Comparison of ENCODE assay signal across 1 cellular context in the genomic region with DNA sequence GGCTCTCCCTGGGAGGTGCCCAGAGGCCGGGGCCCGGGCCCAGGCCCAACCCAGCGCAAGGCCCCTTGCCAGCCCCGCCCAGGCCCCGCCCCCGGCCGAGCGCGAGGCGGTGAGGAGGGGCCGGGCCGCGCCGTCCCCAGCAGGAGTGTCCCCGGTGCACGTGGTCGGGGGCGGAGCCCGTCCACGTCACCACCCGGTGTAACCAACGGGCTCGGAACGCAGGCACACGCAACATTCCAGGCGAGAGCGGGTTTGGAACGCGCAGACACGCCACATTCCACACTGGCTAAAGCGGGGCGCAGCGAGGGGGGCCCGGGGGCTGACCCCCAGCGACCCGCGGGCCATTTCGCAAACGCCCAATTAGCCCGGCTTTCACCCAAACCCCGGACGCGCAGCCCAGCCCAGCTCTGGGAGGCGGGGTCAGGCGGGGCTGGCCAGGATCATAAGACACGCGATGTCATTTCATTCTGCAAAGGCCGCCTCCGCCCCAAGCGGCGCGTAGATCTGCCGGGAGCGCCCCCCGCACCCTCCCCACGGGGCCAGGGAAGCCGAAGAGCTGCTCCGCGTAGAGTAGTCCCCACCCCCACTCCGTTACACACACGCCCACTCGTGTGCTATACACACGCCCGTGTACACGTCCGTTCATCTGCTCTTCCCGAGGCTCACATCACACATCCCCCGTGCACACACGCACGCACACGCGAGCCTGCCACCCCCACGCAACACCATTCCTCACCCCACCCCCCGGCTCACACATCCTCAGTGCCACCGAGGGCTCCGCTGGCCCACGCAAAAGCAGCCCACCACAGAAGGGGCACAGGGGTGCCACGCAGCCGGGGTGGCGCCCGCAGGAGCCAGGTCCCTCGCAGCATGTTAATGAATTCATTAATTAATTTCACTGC.
TF ChIP-seq lines count a peak whose summit lies in the region.

No MANE protein-coding gene starts in this region.

TF ChIP-seq in HEK293, 187 proteins besides CTCF, POLR2A, EP300 and RAD21 (continued from another document):
- TF ChIP-seq, protein P1, sequence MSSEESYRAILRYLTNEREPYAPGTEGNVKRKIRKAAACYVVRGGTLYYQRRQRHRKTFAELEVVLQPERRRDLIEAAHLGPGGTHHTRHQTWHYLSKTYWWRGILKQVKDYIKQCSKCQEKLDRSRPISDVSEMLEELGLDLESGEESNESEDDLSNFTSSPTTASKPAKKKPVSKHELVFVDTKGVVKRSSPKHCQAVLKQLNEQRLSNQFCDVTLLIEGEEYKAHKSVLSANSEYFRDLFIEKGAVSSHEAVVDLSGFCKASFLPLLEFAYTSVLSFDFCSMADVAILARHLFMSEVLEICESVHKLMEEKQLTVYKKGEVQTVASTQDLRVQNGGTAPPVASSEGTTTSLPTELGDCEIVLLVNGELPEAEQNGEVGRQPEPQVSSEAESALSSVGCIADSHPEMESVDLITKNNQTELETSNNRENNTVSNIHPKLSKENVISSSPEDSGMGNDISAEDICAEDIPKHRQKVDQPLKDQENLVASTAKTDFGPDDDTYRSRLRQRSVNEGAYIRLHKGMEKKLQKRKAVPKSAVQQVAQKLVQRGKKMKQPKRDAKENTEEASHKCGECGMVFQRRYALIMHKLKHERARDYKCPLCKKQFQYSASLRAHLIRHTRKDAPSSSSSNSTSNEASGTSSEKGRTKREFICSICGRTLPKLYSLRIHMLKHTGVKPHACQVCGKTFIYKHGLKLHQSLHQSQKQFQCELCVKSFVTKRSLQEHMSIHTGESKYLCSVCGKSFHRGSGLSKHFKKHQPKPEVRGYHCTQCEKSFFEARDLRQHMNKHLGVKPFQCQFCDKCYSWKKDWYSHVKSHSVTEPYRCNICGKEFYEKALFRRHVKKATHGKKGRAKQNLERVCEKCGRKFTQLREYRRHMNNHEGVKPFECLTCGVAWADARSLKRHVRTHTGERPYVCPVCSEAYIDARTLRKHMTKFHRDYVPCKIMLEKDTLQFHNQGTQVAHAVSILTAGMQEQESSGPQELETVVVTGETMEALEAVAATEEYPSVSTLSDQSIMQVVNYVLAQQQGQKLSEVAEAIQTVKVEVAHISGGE (tag by site-specific recombination; conservative IDR thresholded peaks at IDR 0.05; ENCODE audit: low read depth) = no peak
- TF ChIP-seq ZNF354C (tag by site-specific recombination; IDR thresholded peaks at IDR 0.05; ENCODE audit: borderline replicate concordance, low read depth) (no peak), YY1 (tag by site-specific recombination; IDR thresholded peaks at IDR 0.05) (no peak; the same call in 1 of the 2 replicates), PRDM10 (tag by site-specific recombination; IDR thresholded peaks at IDR 0.05) (peak; percentile 90), KLF1 (tag by site-specific recombination; IDR thresholded peaks at IDR 0.05) (peak; percentile 92), ZBTB1 (tag by site-specific recombination; IDR thresholded peaks at IDR 0.05) (peak; percentile 65; the same call in 1 of the 2 replicates), ZBTB10 (tag by site-specific recombination; IDR thresholded peaks at IDR 0.05) (peak; percentile 88), ZNF747 (tag by site-specific recombination; IDR thresholded peaks at IDR 0.05) (0 out of 2 replicates have a peak, but pooled peaks have one; percentile 64), ZNF223 (tag by site-specific recombination; IDR thresholded peaks at IDR 0.05) (no peak), PATZ1 (tag by site-specific recombination; IDR thresholded peaks at IDR 0.05) (peak; percentile 98), HOXC10 (CRISPR knock-in tag; IDR thresholded peaks at IDR 0.05) (no peak), ZNF24 (tag by site-specific recombination; IDR thresholded peaks at IDR 0.05) (peak; percentile 33), ZNF311 (tag by site-specific recombination; IDR thresholded peaks at IDR 0.05; ENCODE audit: borderline replicate concordance) (no peak), ZNF670 (tag by site-specific recombination; IDR thresholded peaks at IDR 0.05; ENCODE audit: low read depth) (no peak), ZSCAN23 (tag by site-specific recombination; IDR thresholded peaks at IDR 0.05) (no peak; the same call in none of the 2 replicates), ZNF132 (tag by site-specific recombination; IDR thresholded peaks at IDR 0.05; ENCODE audit: borderline replicate concordance) (no peak), ZNF23 (tag by site-specific recombination; IDR thresholded peaks at IDR 0.05; ENCODE audit: borderline replicate concordance) (no peak)
- TF ChIP-seq, protein P2, sequence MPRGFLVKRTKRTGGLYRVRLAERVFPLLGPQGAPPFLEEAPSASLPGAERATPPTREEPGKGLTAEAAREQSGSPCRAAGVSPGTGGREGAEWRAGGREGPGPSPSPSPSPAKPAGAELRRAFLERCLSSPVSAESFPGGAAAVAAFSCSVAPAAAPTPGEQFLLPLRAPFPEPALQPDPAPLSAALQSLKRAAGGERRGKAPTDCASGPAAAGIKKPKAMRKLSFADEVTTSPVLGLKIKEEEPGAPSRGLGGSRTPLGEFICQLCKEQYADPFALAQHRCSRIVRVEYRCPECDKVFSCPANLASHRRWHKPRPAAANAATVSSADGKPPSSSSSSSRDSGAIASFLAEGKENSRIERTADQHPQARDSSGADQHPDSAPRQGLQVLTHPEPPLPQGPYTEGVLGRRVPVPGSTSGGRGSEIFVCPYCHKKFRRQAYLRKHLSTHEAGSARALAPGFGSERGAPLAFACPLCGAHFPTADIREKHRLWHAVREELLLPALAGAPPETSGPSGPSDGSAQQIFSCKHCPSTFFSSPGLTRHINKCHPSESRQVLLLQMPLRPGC (tag by site-specific recombination; IDR thresholded peaks at IDR 0.05) = peak; percentile 68; the same call in 1 of the 2 replicates
- TF ChIP-seq, protein P3, sequence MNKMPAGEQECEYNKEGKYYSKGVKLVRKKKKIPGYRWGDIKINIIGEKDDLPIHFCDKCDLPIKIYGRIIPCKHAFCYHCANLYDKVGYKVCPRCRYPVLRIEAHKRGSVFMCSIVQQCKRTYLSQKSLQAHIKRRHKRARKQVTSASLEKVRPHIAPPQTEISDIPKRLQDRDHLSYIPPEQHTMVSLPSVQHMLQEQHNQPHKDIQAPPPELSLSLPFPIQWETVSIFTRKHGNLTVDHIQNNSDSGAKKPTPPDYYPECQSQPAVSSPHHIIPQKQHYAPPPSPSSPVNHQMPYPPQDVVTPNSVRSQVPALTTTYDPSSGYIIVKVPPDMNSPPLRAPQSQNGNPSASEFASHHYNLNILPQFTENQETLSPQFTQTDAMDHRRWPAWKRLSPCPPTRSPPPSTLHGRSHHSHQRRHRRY (tag by site-specific recombination; IDR thresholded peaks at IDR 0.05) = peak; percentile 83; the same call in 1 of the 2 replicates
